In genomic region chr12:9284724-9285123, GRCh38 we compare ENCODE assay signal across 8 cellular contexts.
A peak's percentile ranks its signal among the peaks of the same experiment; 100 is the strongest.
DNase-seq lines count a peak whose midpoint lies in the region; ATAC-seq, FAIRE-seq and TF ChIP-seq lines count a peak whose summit lies in the region.
"Not testable (repeated sequence)": the region's sequence is repeated elsewhere in the genome, so short reads cannot be mapped to it uniquely, and the experiment has no call there.

No MANE protein-coding gene starts in this region.

- not testable (repeated sequence) for H3K79me2 ChIP-seq in GM12878 (ENCODE audit: control insufficient read depth, insufficient read depth, low read length)

- in situ Hi-C loops in GM12878 (cut with MboI) = not testable (repeated sequence)

- not testable (repeated sequence) for H3K27me3 Mint-ChIP-seq in activated CD4-positive, alpha-beta T cell treated with anti-CD3 and anti-CD28 coated beads for 36 hours
- H3K27me3 Mint-ChIP-seq in osteocyte (ENCODE audit: unreplicated experiment) = peaks cover 16% of the 10 kb centered on the region

- H3K36me3 Mint-ChIP-seq in activated CD4-positive, alpha-beta T cell treated with anti-CD3 and anti-CD28 coated beads for 36 hours (ENCODE audit: low read depth); osteocyte (ENCODE audit: unreplicated experiment): not testable (repeated sequence)

- H2AFZ ChIP-seq in GM12878 (ENCODE audit: control insufficient read depth, low read depth, low read length) = not testable (repeated sequence)

- TF ChIP-seq EP300 in GM12878 (IDR thresholded peaks at IDR 0.05; ENCODE audit: borderline replicate concordance in 1 of 2, control insufficient read depth in 1 of 2, low read depth in 2 of 2, low read length in 2 of 2) = not testable (repeated sequence)

- H3K4me1 Mint-ChIP-seq in activated CD4-positive, alpha-beta T cell treated with anti-CD3 and anti-CD28 coated beads for 36 hours; osteocyte (ENCODE audit: unreplicated experiment): not testable (repeated sequence)

- H3K27ac Mint-ChIP-seq in activated CD4-positive, alpha-beta T cell treated with anti-CD3 and anti-CD28 coated beads for 36 hours = peak overlapping the region; percentile 88
- peak overlapping the region; percentile 92 for H3K27ac Mint-ChIP-seq in osteocyte (ENCODE audit: unreplicated experiment)

- H3K27ac ChIP-seq in KOPT-K1 (ENCODE audit: low read depth, low read length, poor library complexity, severe bottlenecking) = peak overlapping the region; percentile 96
- peak overlapping the region; percentile 27; the same call in 1 of the 2 replicates for H3K27ac ChIP-seq in GM12878 (ENCODE audit: control insufficient read depth, insufficient read depth)
- not testable (repeated sequence) for H3K27ac ChIP-seq in iPS-20b (ENCODE audit: low read length)

- CTCF ChIA-PET in activated CD4-positive, alpha-beta T cell treated with anti-CD3 and anti-CD28 coated beads for 36 hours (lab: Charles Lee); GM12878 (lab: Yijun Ruan, JAX): not testable (repeated sequence)

- H3K4me3 Mint-ChIP-seq in activated CD4-positive, alpha-beta T cell treated with anti-CD3 and anti-CD28 coated beads for 36 hours = peak overlapping the region; percentile 90
- H3K4me3 Mint-ChIP-seq in osteocyte (ENCODE audit: unreplicated experiment) = peak overlapping the region; percentile 94

- RAD21 ChIA-PET in GM12878 (lab: Charles Lee; ENCODE audit: unreplicated experiment) = not testable (repeated sequence)

- POLR2A ChIA-PET in activated CD4-positive, alpha-beta T cell treated with anti-CD3 and anti-CD28 coated beads for 36 hours (lab: Charles Lee); GM12878 (lab: Charles Lee): not testable (repeated sequence)

- not testable (repeated sequence) for H3K4me2 ChIP-seq in GM12878 (ENCODE audit: control insufficient read depth, insufficient read depth)

- SMC1A ChIA-PET in GM12878 (lab: Charles Lee; ENCODE audit: uncharacterized antibody, unreplicated experiment) = not testable (repeated sequence)

- not testable (repeated sequence) for DNase-seq in AG10803 (ENCODE audit: low read depth); HFF-Myc (ENCODE audit: extremely low read depth, low read depth); activated CD4-positive, alpha-beta T cell treated with anti-CD3 and anti-CD28 coated beads for 36 hours; GM12878 (ENCODE audit: low read depth, low spot score); osteocyte (ENCODE audit: extremely low spot score, unreplicated experiment)

- H3K9me3 ChIP-seq in KOPT-K1 (ENCODE audit: insufficient read depth, low read length, poor library complexity, severe bottlenecking); GM12878 (replicated peaks; ENCODE audit: control insufficient read depth, insufficient read depth, low read length); iPS-20b (ENCODE audit: insufficient read depth, low read depth, low read length): not testable (repeated sequence)

- not testable (repeated sequence) for H3K9ac ChIP-seq in GM12878 (ENCODE audit: control insufficient read depth, insufficient read depth, low read length)
- H3K9ac ChIP-seq in iPS-20b (ENCODE audit: low read depth, low read length) = peak overlapping the region; percentile 88; the same call in 1 of the 2 replicates

- BruUV-seq in GM12878 (replicated peaks; lab: Mats Ljungman, UMichigan) = not testable (repeated sequence)

- not testable (repeated sequence) for FAIRE-seq in GM12878 (lab: Jason Lieb, UNC)

- H3K27me3 ChIP-seq in GM12878 (replicated peaks in 1 of 2; ENCODE audit: control insufficient read depth in 2 of 2, insufficient read depth in 2 of 2, low read length in 1 of 2); iPS-20b (ENCODE audit: insufficient read depth, low read length): not testable (repeated sequence)

- not testable (repeated sequence) for TF ChIP-seq POLR2A in GM12878 (IDR thresholded peaks at IDR 0.05; ENCODE audit: low read depth, low read length)

- intact Hi-C loops in activated CD4-positive, alpha-beta T cell treated with anti-CD3 and anti-CD28 coated beads for 36 hours (cut with DNase I, micrococcal nuclease) = loop anchor here in 1 of 2 experiments (5.0 kb wide), 1 partner anchor 222 kb away; no protein-coding TSS in a partner anchor
- intact Hi-C loops in GM12878 (cut with micrococcal nuclease; ENCODE audit: unreplicated experiment) = not testable (repeated sequence)

- not testable (repeated sequence) for H3K4me1 ChIP-seq in GM12878 (ENCODE audit: control insufficient read depth, insufficient read depth, low read length); iPS-20b (ENCODE audit: insufficient read depth, low read length)

- not testable (repeated sequence) for H3K36me3 ChIP-seq in KOPT-K1 (ENCODE audit: insufficient read depth, low read length); GM12878 (ENCODE audit: control insufficient read depth in 2 of 2, insufficient read depth in 2 of 2, low read length in 1 of 2); iPS-20b (ENCODE audit: insufficient read depth, low read depth, low read length)

- not testable (repeated sequence) for H4K20me1 ChIP-seq in GM12878 (ENCODE audit: control insufficient read depth, insufficient read depth)

- 13% methylated on average over 7 of the region's 7 CpGs for WGBS in GM12878 (ENCODE audit: insufficient coverage, insufficient replicate concordance, low lambda C conversion rate, missing lambda C conversion rate)

- H3K9me3 Mint-ChIP-seq in activated CD4-positive, alpha-beta T cell treated with anti-CD3 and anti-CD28 coated beads for 36 hours (ENCODE audit: low read depth); osteocyte (ENCODE audit: unreplicated experiment): not testable (repeated sequence)

- H3K4me3 ChIP-seq in AG10803 (ENCODE audit: low read length) (peak overlapping the region; percentile 69), HFF-Myc (replicated peaks; ENCODE audit: low read depth, low read length) (peak overlapping the region; percentile 46), GM12878 (peak overlapping the region; percentile 76), iPS-20b (ENCODE audit: low read length) (peak overlapping the region; percentile 77; the same call in 1 of the 2 replicates)

- TF ChIP-seq CTCF in AG10803 (conservative IDR thresholded peaks at IDR 0.05; ENCODE audit: low read length); HFF-Myc (IDR thresholded peaks at IDR 0.05; ENCODE audit: low read depth, low read length, missing control alignments); GM12878 (IDR thresholded peaks at IDR 0.05 in 2 of 3, conservative IDR thresholded peaks at IDR 0.05 in 1 of 3; ENCODE audit: control insufficient read depth in 2 of 3, extremely low read depth in 1 of 3, insufficient read depth in 1 of 3, low read depth in 3 of 3, low read length in 3 of 3); osteocyte (IDR thresholded peaks at IDR 0.05): not testable (repeated sequence)

- ATAC-seq in GM18858 (IDR thresholded peaks at IDR 0.05; ENCODE audit: unreplicated experiment) (peak; percentile 44), GM12878 (peak; percentile 55)
- not testable (repeated sequence) for ATAC-seq in activated CD4-positive, alpha-beta T cell treated with anti-CD3 and anti-CD28 coated beads for 36 hours

- not testable (repeated sequence) for TF ChIP-seq RAD21 in GM12878 (IDR thresholded peaks at IDR 0.05; ENCODE audit: insufficient read depth, low read depth, low read length)

TF ChIP-seq in GM12878, 131 proteins besides CTCF, POLR2A, EP300 and RAD21:
- TF ChIP-seq MTA2 (IDR thresholded peaks at IDR 0.05; ENCODE audit: low read depth) = peak; percentile 31; the same call in 1 of the 2 replicates
